Comparison of ENCODE assay signal across 9 cellular contexts in the genomic region with DNA sequence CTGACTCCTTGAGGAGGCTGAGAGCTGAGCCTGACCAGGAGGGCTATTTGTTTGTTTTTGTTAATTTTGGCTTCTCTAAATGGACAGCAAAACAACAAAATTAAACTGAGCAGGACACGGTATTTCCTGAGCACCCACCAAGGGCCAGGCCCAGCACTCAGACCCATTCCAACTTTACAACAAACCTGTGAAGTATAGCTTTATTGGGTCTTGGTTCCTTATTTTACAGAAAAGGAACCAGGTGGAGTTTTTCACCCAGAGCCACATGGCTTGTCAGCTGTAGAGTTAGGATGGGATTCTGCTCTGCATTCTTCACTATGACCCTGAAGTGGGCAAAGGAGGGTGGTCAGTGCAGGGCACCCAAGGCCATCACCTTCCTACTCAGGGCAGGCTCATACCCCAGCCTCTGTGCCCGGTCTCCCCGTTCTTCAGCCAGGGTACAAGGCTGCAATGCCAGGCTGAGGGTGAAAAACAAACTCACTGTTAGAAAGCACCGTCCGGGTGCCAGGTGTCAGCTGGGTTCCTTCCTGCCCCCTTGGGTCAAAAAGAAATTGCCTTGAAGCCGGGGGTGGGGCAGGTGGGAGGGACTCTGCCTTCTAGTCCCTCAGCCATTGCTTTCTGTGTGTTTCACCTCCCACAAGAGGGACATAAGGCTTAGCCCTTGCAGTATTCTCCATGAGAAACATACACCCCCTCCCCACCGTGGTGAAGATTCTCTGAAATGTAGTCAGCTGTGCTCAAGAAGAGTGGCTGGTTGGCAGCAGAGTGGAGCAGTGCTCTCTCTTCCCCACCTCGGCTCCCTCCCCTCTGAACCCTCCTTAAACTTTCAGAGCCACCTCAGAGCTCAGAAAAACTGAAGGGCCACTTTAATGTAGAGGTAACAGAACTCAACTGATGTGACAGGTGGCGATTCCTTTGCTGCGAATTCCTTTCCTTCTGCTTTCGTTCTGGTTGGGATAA. TPM values are rescaled to one million over a fixed set of nuclear protein-coding genes. Genes with fewer than 3 reads are reported as not detected.
DNase-seq lines count a peak whose midpoint lies in the region; TF ChIP-seq lines count a peak whose summit lies in the region.
"Had no signal": no experiment of that assay in that cellular context is flagged by ENCODE, and none has a peak within 500 bp of the region (broad histone marks: within the 10 kb centered on the region; RNA-seq: fewer than 3 reads in every experiment).

No MANE protein-coding gene starts in this region.

- CTCF ChIA-PET in activated naive CD4-positive, alpha-beta T cell treated with anti-CD3 and anti-CD28 coated beads, Interleukin-2, amount 10 ng/mL, durations not matched to agents 7 days and 5 days (lab: Charles Lee), result interaction anchor here (0.9 to 14.1 kb wide), 13 partner anchors 8 to 214 kb away, joined by 3 to 220 read pairs (median 7); no protein-coding TSS in a partner anchor

- peak overlapping the region; percentile 77 for H4K91ac ChIP-seq in trophoblast cell (ENCODE audit: low read depth, low read length)

- H3K14ac ChIP-seq in trophoblast cell (ENCODE audit: low read length), result peak overlapping the region; percentile 72

- H2AFZ ChIP-seq in trophoblast cell (ENCODE audit: insufficient read depth, low read length, poor library complexity), result no peak overlapping the region

- H3K36me3 ChIP-seq in DOHH2 (ENCODE audit: control insufficient read depth, low read length), result peaks cover 65% of the 10 kb centered on the region
- no peaks in the 10 kb centered on the region for H3K36me3 ChIP-seq in trophoblast cell (ENCODE audit: control insufficient read depth in 1 of 2, insufficient read depth in 2 of 2, low read length in 2 of 2)
- H3K36me3 ChIP-seq in WERI-Rb-1, result no peaks in the 10 kb centered on the region
- H3K36me3 ChIP-seq in BE2C, result no peaks in the 10 kb centered on the region

- peak overlapping the region; percentile 62 for H2BK120ac ChIP-seq in trophoblast cell (ENCODE audit: insufficient read depth, low read length, poor library complexity)

- H4K20me1 ChIP-seq in DOHH2 (ENCODE audit: control insufficient read depth, insufficient read depth, low read depth, low read length), result peaks cover 40% of the 10 kb centered on the region

- H3K4me3 ChIP-seq in DOHH2 (ENCODE audit: low read length), result peak overlapping the region; percentile 97
- no peak overlapping the region for H3K4me3 ChIP-seq in trophoblast cell (ENCODE audit: low read depth, low read length)
- no peak overlapping the region for H3K4me3 ChIP-seq in WERI-Rb-1 (ENCODE audit: low read depth, low read length)
- no peak overlapping the region for H3K4me3 ChIP-seq in BE2C (ENCODE audit: low read depth, low read length)

- peaks cover 28% of the 10 kb centered on the region for H3K79me1 ChIP-seq in trophoblast cell (ENCODE audit: low read length)

- H2BK5ac ChIP-seq in trophoblast cell (ENCODE audit: low read depth, low read length, poor library complexity), result peak overlapping the region; percentile 46

- H3K27me3 ChIP-seq in DOHH2 (ENCODE audit: control insufficient read depth, low read length), result no peaks in the 10 kb centered on the region
- H3K27me3 ChIP-seq in trophoblast cell (ENCODE audit: insufficient read depth, low read length), result no peaks in the 10 kb centered on the region
- no peaks in the 10 kb centered on the region for H3K27me3 ChIP-seq in WERI-Rb-1 (ENCODE audit: insufficient read depth, low read depth, severe bottlenecking)
- H3K27me3 ChIP-seq in BE2C, result no peaks in the 10 kb centered on the region

- H2BK12ac ChIP-seq in trophoblast cell (ENCODE audit: low read length), result peak overlapping the region; percentile 72

- H3K27ac Mint-ChIP-seq in IgD-negative memory B cell, result peak overlapping the region; percentile 82 to 99 (median 98)
- peak overlapping the region; percentile 88 for H3K27ac Mint-ChIP-seq in activated naive CD4-positive, alpha-beta T cell treated with anti-CD3 and anti-CD28 coated beads, Interleukin-2, amount 10 ng/mL, durations not matched to agents 7 days and 5 days

- H2AK5ac ChIP-seq in trophoblast cell (ENCODE audit: low read length), result peak overlapping the region; percentile 85

- H3K9me3 ChIP-seq in DOHH2 (ENCODE audit: control insufficient read depth, insufficient read depth, low read length) (no peaks in the 10 kb centered on the region), trophoblast cell (ENCODE audit: insufficient read depth, low read depth, low read length) (no peaks in the 10 kb centered on the region), WERI-Rb-1 (ENCODE audit: severe bottlenecking) (no peaks in the 10 kb centered on the region), BE2C (no peaks in the 10 kb centered on the region)

- H3K27ac ChIP-seq in DOHH2 (ENCODE audit: low read depth, low read length) (peak overlapping the region; percentile 93), trophoblast cell (ENCODE audit: low read depth, low read length) (peak overlapping the region; percentile 34), WERI-Rb-1 (no peak overlapping the region)

- peaks cover 78% of the 10 kb centered on the region for H3K79me2 ChIP-seq in DOHH2 (ENCODE audit: control insufficient read depth, low read length)
- no peaks in the 10 kb centered on the region for H3K79me2 ChIP-seq in trophoblast cell (ENCODE audit: control insufficient read depth, insufficient read depth, low read length, poor library complexity)

- H3K27me3 Mint-ChIP-seq in IgD-negative memory B cell, result no peaks in the 10 kb centered on the region
- H3K27me3 Mint-ChIP-seq in activated naive CD4-positive, alpha-beta T cell treated with anti-CD3 and anti-CD28 coated beads, Interleukin-2, amount 10 ng/mL, durations not matched to agents 7 days and 5 days, result no peaks in the 10 kb centered on the region

- H3K4ac ChIP-seq in trophoblast cell (ENCODE audit: low read depth, low read length), result peak overlapping the region; percentile 25

- TF ChIP-seq CTCF in DOHH2 (IDR thresholded peaks at IDR 0.05; ENCODE audit: low read depth, low read length, poor library complexity, severe bottlenecking), result no peak
- no peak for TF ChIP-seq CTCF in GM10266 (IDR thresholded peaks at IDR 0.05; ENCODE audit: control insufficient read depth, insufficient read depth, low read depth, missing control alignments)
- TF ChIP-seq CTCF in WERI-Rb-1 (IDR thresholded peaks at IDR 0.05; ENCODE audit: low read depth, low read length), result no peak
- no peak for TF ChIP-seq CTCF in BE2C (IDR thresholded peaks at IDR 0.05; ENCODE audit: low read depth, low read length)

- peak overlapping the region; percentile 46 for H3K18ac ChIP-seq in trophoblast cell (ENCODE audit: low read length)

- peaks cover 49 to 61% (median 60%) of the 10 kb centered on the region in 3 donors for H3K4me1 Mint-ChIP-seq in IgD-negative memory B cell
- peaks cover 81% of the 10 kb centered on the region for H3K4me1 Mint-ChIP-seq in activated naive CD4-positive, alpha-beta T cell treated with anti-CD3 and anti-CD28 coated beads, Interleukin-2, amount 10 ng/mL, durations not matched to agents 7 days and 5 days

- H3K23ac ChIP-seq in trophoblast cell (ENCODE audit: low read length), result no peak overlapping the region

- peaks cover 0 to 2% (median 0%) of the 10 kb centered on the region in 3 donors for H3K9me3 Mint-ChIP-seq in IgD-negative memory B cell
- H3K9me3 Mint-ChIP-seq in activated naive CD4-positive, alpha-beta T cell treated with anti-CD3 and anti-CD28 coated beads, Interleukin-2, amount 10 ng/mL, durations not matched to agents 7 days and 5 days, result peaks cover 4% of the 10 kb centered on the region

- no CpG with 5 or more reads among the region's 11 CpGs for WGBS in trophoblast cell (ENCODE audit: extremely low coverage, insufficient coverage, insufficient read length)

- peak; percentile 64 for DNase-seq in activated naive CD4-positive, alpha-beta T cell treated with anti-CD3 and anti-CD28 coated beads, Interleukin-2, amount 10 ng/mL, durations not matched to agents 7 days and 5 days
- no peak for DNase-seq in trophoblast cell
- DNase-seq in DMS79 (lab: John Stamatoyannopoulos, UW), result no peak
- no peak for DNase-seq in GM10266 (ENCODE audit: extremely low spot score)
- no peak for DNase-seq in WERI-Rb-1
- DNase-seq in BE2C, result no peak
- DNase-seq: DMS53 had no signal

- H3K9me2 ChIP-seq in DOHH2 (replicated peaks; ENCODE audit: control insufficient read depth, low read length), result no peaks in the 10 kb centered on the region

- peak overlapping the region; percentile 56 for H4K8ac ChIP-seq in trophoblast cell (ENCODE audit: low read depth, low read length)

- H4K12ac ChIP-seq in trophoblast cell (ENCODE audit: low read depth, low read length), result no peak overlapping the region

- peaks cover 2% of the 10 kb centered on the region for H3K36me3 Mint-ChIP-seq in IgD-negative memory B cell
- H3K36me3 Mint-ChIP-seq in activated naive CD4-positive, alpha-beta T cell treated with anti-CD3 and anti-CD28 coated beads, Interleukin-2, amount 10 ng/mL, durations not matched to agents 7 days and 5 days, result peaks cover 67% of the 10 kb centered on the region

- peak overlapping the region; percentile 78 to 93 (median 92) for H3K4me3 Mint-ChIP-seq in IgD-negative memory B cell
- peak overlapping the region; percentile 86 for H3K4me3 Mint-ChIP-seq in activated naive CD4-positive, alpha-beta T cell treated with anti-CD3 and anti-CD28 coated beads, Interleukin-2, amount 10 ng/mL, durations not matched to agents 7 days and 5 days

- peaks cover 33% of the 10 kb centered on the region for H3K4me1 ChIP-seq in DOHH2 (ENCODE audit: control insufficient read depth, low read length)
- H3K4me1 ChIP-seq in trophoblast cell (ENCODE audit: control insufficient read depth in 1 of 2, insufficient read depth in 2 of 2, low read length in 2 of 2), result peaks cover 33 to 39% of the 10 kb centered on the region in 2 experiments
- H3K4me1 ChIP-seq in BE2C, result no peaks in the 10 kb centered on the region

- H3K4me2 ChIP-seq in DOHH2 (ENCODE audit: low read length), result peak overlapping the region; percentile 100
- no peak overlapping the region for H3K4me2 ChIP-seq in trophoblast cell (ENCODE audit: low read length)

- peaks cover 11% of the 10 kb centered on the region for H3F3A ChIP-seq in DOHH2 (ENCODE audit: control insufficient read depth, insufficient read depth)

- H3K9ac ChIP-seq in trophoblast cell (ENCODE audit: low read length), result no peak overlapping the region

RNA-seq across cellular contexts. Expression of a gene that starts 2.2 kb away (rescaled TPM):
- 36.4 TPM for polyA plus RNA-seq in IgD-negative memory B cell
- polyA plus RNA-seq in trophoblast cell (2013), result 18.6 and 18.8 TPM in 2 replicates
- 0.26 TPM for polyA plus RNA-seq in BE2C (2012; ENCODE audit: insufficient read depth, insufficient read length, low read depth)

RNA-seq across cellular contexts. Expression of a gene that starts 48.6 kb away (rescaled TPM):
- polyA plus RNA-seq in IgD-negative memory B cell, result not detected
- polyA plus RNA-seq in trophoblast cell (2013), result 0.33 and 0.37 TPM in 2 replicates
- not detected for polyA plus RNA-seq in BE2C (2012; ENCODE audit: insufficient read depth, insufficient read length, low read depth)
